ENCODE assay signal across 8 cellular contexts in genomic region chr2:218010116-218010837, GRCh38. TPM values are rescaled to one million over a fixed set of nuclear protein-coding genes. Genes with fewer than 3 reads are reported as not detected.
A peak's percentile ranks its signal among the peaks of the same experiment; 100 is the strongest.
DNase-seq lines count a peak whose midpoint lies in the region; ATAC-seq and TF ChIP-seq lines count a peak whose summit lies in the region.

No MANE protein-coding gene starts in this region.

- TF ChIP-seq EP300 in upper lobe of left lung (IDR thresholded peaks at IDR 0.05) = no peak

- H3K9ac ChIP-seq in DND-41 (ENCODE audit: low read depth, low read length) (no peak overlapping the region), mucosa of rectum (ENCODE audit: low read depth in 1 of 2, low read length in 2 of 2) (no peak overlapping the region)

- no peaks in the 10 kb centered on the region for H3K4me1 ChIP-seq in DND-41 (ENCODE audit: insufficient read depth, low read length)
- H3K4me1 ChIP-seq in mucosa of rectum (ENCODE audit: control insufficient read depth in 2 of 2, insufficient read depth in 2 of 2, low read length in 2 of 2) = no peaks in the 10 kb centered on the region
- peaks cover 16 to 24% (median 21%) of the 10 kb centered on the region in 4 donors for H3K4me1 ChIP-seq in upper lobe of left lung

- no peak overlapping the region for H2AFZ ChIP-seq in DND-41 (ENCODE audit: low read depth, low read length)

- no peak overlapping the region for H3K27ac ChIP-seq in DND-41 (ENCODE audit: low read length)
- no peak overlapping the region for H3K27ac ChIP-seq in mucosa of rectum (ENCODE audit: low read depth in 2 of 2, low read length in 2 of 2)
- H3K27ac ChIP-seq in upper lobe of left lung = peak overlapping the region in 1 of 4 donors; percentile 42

- peak overlapping the region; percentile 72 for H3K4me3 Mint-ChIP-seq in activated CD4-positive, alpha-beta T cell treated with anti-CD3 and anti-CD28 coated beads, Interleukin-2, amount 10 ng/mL, durations not matched to agents 24 days and 14 days
- peak overlapping the region; percentile 77 for H3K4me3 Mint-ChIP-seq in endothelial cell (ENCODE audit: unreplicated experiment)

- H4K20me1 ChIP-seq in DND-41 (ENCODE audit: insufficient read depth, low read length) = peaks cover 19% of the 10 kb centered on the region

- peak; percentile 60 for ATAC-seq in DND-41 (ENCODE audit: insufficient read depth, low read depth)
- peak; percentile 59 to 87 for ATAC-seq in upper lobe of left lung (ENCODE audit: low FRiP score in 2 of 2)
- no peak for ATAC-seq in GM18861 (IDR thresholded peaks at IDR 0.05; ENCODE audit: unreplicated experiment)

- no peak for DNase-seq in DND-41
- DNase-seq in HT-29 (ENCODE audit: low spot score) = peak; percentile 50
- peak; percentile 81 for DNase-seq in activated CD4-positive, alpha-beta T cell treated with anti-CD3 and anti-CD28 coated beads, Interleukin-2, amount 10 ng/mL, durations not matched to agents 24 days and 14 days
- peak; percentile 63 for DNase-seq in endothelial cell (ENCODE audit: low spot score)
- DNase-seq in upper lobe of left lung = peak; percentile 64 to 92
- no peak for DNase-seq in cerebellar nuclear complex (lab: John Stamatoyannopoulos, UW)

- 1% methylated on average over 14 to 36 of the region's 70 CpGs for WGBS in upper lobe of left lung, 2 donors

- peaks cover 9% of the 10 kb centered on the region for H3K4me1 Mint-ChIP-seq in activated CD4-positive, alpha-beta T cell treated with anti-CD3 and anti-CD28 coated beads, Interleukin-2, amount 10 ng/mL, durations not matched to agents 24 days and 14 days
- peaks cover 35% of the 10 kb centered on the region for H3K4me1 Mint-ChIP-seq in endothelial cell (ENCODE audit: unreplicated experiment)

- no peak overlapping the region for H3K27ac Mint-ChIP-seq in activated CD4-positive, alpha-beta T cell treated with anti-CD3 and anti-CD28 coated beads, Interleukin-2, amount 10 ng/mL, durations not matched to agents 24 days and 14 days
- H3K27ac Mint-ChIP-seq in endothelial cell (ENCODE audit: unreplicated experiment) = no peak overlapping the region

- H3K27me3 ChIP-seq in DND-41 (ENCODE audit: insufficient read depth, low read length, poor library complexity) (peaks cover 47% of the 10 kb centered on the region), mucosa of rectum (ENCODE audit: control insufficient read depth in 2 of 2, insufficient read depth in 2 of 2, low read length in 2 of 2) (peaks cover 19 to 23% of the 10 kb centered on the region in 2 donors), upper lobe of left lung (peaks cover 0 to 20% (median 9%) of the 10 kb centered on the region in 4 donors)

- no peaks in the 10 kb centered on the region for H3K9me3 ChIP-seq in DND-41 (ENCODE audit: insufficient read depth, low read length, severe bottlenecking)
- no peaks in the 10 kb centered on the region for H3K9me3 ChIP-seq in mucosa of rectum (ENCODE audit: control insufficient read depth in 2 of 2, low read length in 2 of 2)
- no peaks in the 10 kb centered on the region for H3K9me3 ChIP-seq in upper lobe of left lung

- H3K27me3 Mint-ChIP-seq in activated CD4-positive, alpha-beta T cell treated with anti-CD3 and anti-CD28 coated beads, Interleukin-2, amount 10 ng/mL, durations not matched to agents 24 days and 14 days = peaks cover 41% of the 10 kb centered on the region
- peaks cover 16% of the 10 kb centered on the region for H3K27me3 Mint-ChIP-seq in endothelial cell (ENCODE audit: unreplicated experiment)

- intact Hi-C loops in activated CD4-positive, alpha-beta T cell treated with anti-CD3 and anti-CD28 coated beads, Interleukin-2, amount 10 ng/mL, durations not matched to agents 24 days and 14 days (cut with micrococcal nuclease) = no loop called here

- no peaks in the 10 kb centered on the region for H3K36me3 ChIP-seq in DND-41 (ENCODE audit: insufficient read depth, low read length)
- H3K36me3 ChIP-seq in mucosa of rectum (ENCODE audit: control insufficient read depth in 2 of 2, insufficient read depth in 2 of 2, low read length in 2 of 2) = no peaks in the 10 kb centered on the region
- H3K36me3 ChIP-seq in upper lobe of left lung = no peaks in the 10 kb centered on the region

- TF ChIP-seq CTCF in DND-41 (IDR thresholded peaks at IDR 0.05; ENCODE audit: borderline replicate concordance, extremely low read depth, low read length, poor library complexity, severe bottlenecking) (peak; percentile 3), endothelial cell (IDR thresholded peaks at IDR 0.05; ENCODE audit: unreplicated experiment) (no peak), upper lobe of left lung (IDR thresholded peaks at IDR 0.05) (peak; percentile 29 to 65 (median 55))

- TF ChIP-seq POLR2A in upper lobe of left lung (IDR thresholded peaks at IDR 0.05) = no peak

- H3K4me2 ChIP-seq in DND-41 (ENCODE audit: insufficient read depth, low read length) = no peak overlapping the region

- H3K4me3 ChIP-seq in DND-41 (ENCODE audit: low read depth in 1 of 2, low read length in 2 of 2) (no peak overlapping the region), mucosa of rectum (ENCODE audit: low read length in 2 of 2) (peak overlapping the region; percentile 48 to 59), upper lobe of left lung (peak overlapping the region; percentile 32 to 56 (median 46))

- no peaks in the 10 kb centered on the region for H3K79me2 ChIP-seq in DND-41 (ENCODE audit: insufficient read depth, low read length)

- no peaks in the 10 kb centered on the region for H3K36me3 Mint-ChIP-seq in activated CD4-positive, alpha-beta T cell treated with anti-CD3 and anti-CD28 coated beads, Interleukin-2, amount 10 ng/mL, durations not matched to agents 24 days and 14 days (ENCODE audit: low read depth)
- H3K36me3 Mint-ChIP-seq in endothelial cell (ENCODE audit: low read depth, unreplicated experiment) = peaks cover 3% of the 10 kb centered on the region

- no peaks in the 10 kb centered on the region for H3K9me3 Mint-ChIP-seq in activated CD4-positive, alpha-beta T cell treated with anti-CD3 and anti-CD28 coated beads, Interleukin-2, amount 10 ng/mL, durations not matched to agents 24 days and 14 days
- no peaks in the 10 kb centered on the region for H3K9me3 Mint-ChIP-seq in endothelial cell (ENCODE audit: unreplicated experiment)

RNA-seq across cellular contexts. Expression of gene TNS1, which starts 7.5 kb away (rescaled TPM):
- 8.9 and 13.8 TPM in 2 replicates for total RNA-seq in HT-29 (2014; rRNA removed; shearing (Covaris generic))
- 0.70 and 1.3 TPM in 2 replicates for total RNA-seq in activated CD4-positive, alpha-beta T cell treated with anti-CD3 and anti-CD28 coated beads, Interleukin-2, amount 10 ng/mL, durations not matched to agents 24 days and 14 days
- total RNA-seq in endothelial cell (ENCODE audit: unreplicated experiment) = 11.6 TPM
- 1,000 to 10,000 TPM in 1 of 6 donors, 100 to 1,000 TPM in 5; 325 to 1,095 (median 550) TPM for total RNA-seq in upper lobe of left lung

RNA-seq across cellular contexts. Expression of gene RUFY4, which starts 58.8 kb away (rescaled TPM):
- not detected in 2 replicates for total RNA-seq in HT-29 (2014; rRNA removed; shearing (Covaris generic))
- total RNA-seq in activated CD4-positive, alpha-beta T cell treated with anti-CD3 and anti-CD28 coated beads, Interleukin-2, amount 10 ng/mL, durations not matched to agents 24 days and 14 days = 0.52 and 1.8 TPM in 2 replicates
- total RNA-seq in endothelial cell (ENCODE audit: unreplicated experiment) (not detected), upper lobe of left lung (under 1 TPM in 4 of 6 donors, not detected in 2; 0.15 to 0.51 (median 0.21) TPM)

Comparison
In these comparisons a context has a peak if more than half of its experiments do, and no peak if none do; other contexts are left out.
1. DNase-seq: peak in HT-29 (single experiment), activated CD4-positive, alpha-beta T cell treated with anti-CD3 and anti-CD28 coated beads, Interleukin-2, amount 10 ng/mL, durations not matched to agents 24 days and 14 days (single experiment), endothelial cell (single experiment) and upper lobe of left lung (2 of 2); none in DND-41 (single experiment) and cerebellar nuclear complex (0 of 2).
2. H3K4me3 ChIP-seq: peak in mucosa of rectum (2 of 2) and upper lobe of left lung (4 of 4); none in DND-41 (0 of 2).
3. RNA of gene TNS1, which starts 7.5 kb away (total RNA-seq): 325 to 1,095 TPM in upper lobe of left lung; 8.9 to 13.8 TPM in HT-29, 11.6 TPM in endothelial cell (single experiment) and 0.70 to 1.3 TPM in activated CD4-positive, alpha-beta T cell treated with anti-CD3 and anti-CD28 coated beads, Interleukin-2, amount 10 ng/mL, durations not matched to agents 24 days and 14 days; every median in the first group is over 10 times any median in the second.